Comparison of ENCODE assay signal across 1 cellular context in the genomic region with DNA sequence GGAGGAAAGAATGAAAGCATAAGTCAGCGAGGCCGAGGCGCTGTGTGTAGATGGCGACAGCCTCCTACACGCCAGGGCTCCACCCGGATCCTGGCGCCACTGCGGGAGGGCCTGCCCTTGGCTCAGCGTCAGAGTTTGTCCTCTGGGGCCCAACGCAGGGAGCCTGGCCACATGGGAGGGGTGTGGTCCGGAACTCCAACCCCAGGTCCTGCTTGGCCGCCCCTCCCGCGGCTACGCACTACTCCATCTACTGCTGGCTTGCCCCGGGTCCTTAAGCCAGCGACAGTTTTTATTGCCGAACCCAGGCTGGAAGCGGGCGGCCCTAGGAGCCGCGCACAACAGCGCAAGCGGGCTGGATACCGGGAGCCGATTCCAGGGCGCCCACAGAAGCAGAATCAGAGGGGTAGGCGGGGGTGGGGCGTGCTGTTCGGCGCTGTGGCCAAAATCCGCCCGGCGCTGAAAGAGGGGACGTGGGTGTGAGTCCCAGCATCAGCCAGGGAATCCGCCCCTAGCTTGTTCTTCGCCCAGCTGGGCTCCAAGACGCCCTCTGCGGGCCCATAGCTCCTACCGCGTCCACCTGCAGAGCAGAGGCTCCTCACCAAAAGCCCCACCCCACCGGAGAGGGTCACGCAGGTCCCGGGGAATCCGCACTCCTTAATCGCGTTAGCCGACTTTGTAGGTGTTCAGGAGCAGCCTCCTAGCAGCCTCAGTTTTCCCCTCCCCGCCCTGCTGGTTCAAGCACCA.
TF ChIP-seq lines count a peak whose summit lies in the region.

No MANE protein-coding gene starts in this region.

TF ChIP-seq in HepG2, 621 proteins besides CTCF, POLR2A, EP300 and RAD21 (continued from another document and continues in another):
- TF ChIP-seq, protein P1, sequence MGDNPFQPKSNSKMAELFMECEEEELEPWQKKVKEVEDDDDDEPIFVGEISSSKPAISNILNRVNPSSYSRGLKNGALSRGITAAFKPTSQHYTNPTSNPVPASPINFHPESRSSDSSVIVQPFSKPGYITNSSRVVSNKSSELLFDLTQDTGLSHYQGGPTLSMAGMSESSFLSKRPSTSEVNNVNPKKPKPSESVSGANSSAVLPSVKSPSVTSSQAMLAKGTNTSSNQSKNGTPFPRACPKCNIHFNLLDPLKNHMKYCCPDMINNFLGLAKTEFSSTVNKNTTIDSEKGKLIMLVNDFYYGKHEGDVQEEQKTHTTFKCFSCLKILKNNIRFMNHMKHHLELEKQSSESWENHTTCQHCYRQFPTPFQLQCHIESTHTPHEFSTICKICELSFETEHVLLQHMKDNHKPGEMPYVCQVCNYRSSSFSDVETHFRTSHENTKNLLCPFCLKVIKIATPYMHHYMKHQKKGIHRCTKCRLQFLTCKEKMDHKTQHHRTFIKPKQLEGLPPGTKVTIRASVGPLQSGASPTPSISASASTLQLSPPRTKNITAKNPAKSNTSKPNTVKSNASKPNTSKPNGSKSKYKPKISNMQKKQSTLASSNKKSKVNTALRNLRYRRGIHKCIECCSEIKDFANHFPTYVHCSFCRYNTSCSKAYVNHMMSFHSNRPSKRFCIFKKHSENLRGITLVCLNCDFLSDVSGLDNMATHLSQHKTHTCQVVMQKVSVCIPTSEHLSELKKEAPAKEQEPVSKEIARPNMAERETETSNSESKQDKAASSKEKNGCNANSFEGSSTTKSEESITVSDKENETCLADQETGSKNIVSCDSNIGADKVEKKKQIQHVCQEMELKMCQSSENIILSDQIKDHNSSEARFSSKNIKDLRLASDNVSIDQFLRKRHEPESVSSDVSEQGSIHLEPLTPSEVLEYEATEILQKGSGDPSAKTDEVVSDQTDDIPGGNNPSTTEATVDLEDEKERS (CRISPR knock-in tag; IDR thresholded peaks at IDR 0.05): peak; percentile 72; the same call in 1 of the 2 replicates
- TF ChIP-seq PHF8 (CRISPR knock-in tag; IDR thresholded peaks at IDR 0.05) (peak; percentile 28; the same call in 1 of the 2 replicates), KLF15 (CRISPR knock-in tag; IDR thresholded peaks at IDR 0.05; ENCODE audit: borderline replicate concordance) (peak; percentile 28; the same call in 1 of the 2 replicates), RORA (CRISPR knock-in tag; IDR thresholded peaks at IDR 0.05) (no peak), HDAC1 (CRISPR knock-in tag; IDR thresholded peaks at IDR 0.05) (peak; percentile 76), HNF4A (CRISPR knock-in tag; IDR thresholded peaks at IDR 0.05) (peak; percentile 56), POLR2AphosphoS5 (IDR thresholded peaks at IDR 0.05; ENCODE audit: low read depth, low read length) (peak; percentile 65), TAF1 (CRISPR knock-in tag; IDR thresholded peaks at IDR 0.05) (peak; percentile 60), DNMT1 (CRISPR knock-in tag; IDR thresholded peaks at IDR 0.05) (no peak), GPN1 (CRISPR knock-in tag; IDR thresholded peaks at IDR 0.05; ENCODE audit: borderline replicate concordance) (no peak), NKX3-1 (CRISPR knock-in tag; IDR thresholded peaks at IDR 0.05) (peak; percentile 17; the same call in 1 of the 2 replicates), CBX5 (CRISPR knock-in tag; IDR thresholded peaks at IDR 0.05; ENCODE audit: borderline replicate concordance) (peak; percentile 25; the same call in 1 of the 2 replicates), DR1 (CRISPR knock-in tag; IDR thresholded peaks at IDR 0.05) (0 out of 2 replicates have a peak, but pooled peaks have one; percentile 18), DMAP1 (CRISPR knock-in tag; IDR thresholded peaks at IDR 0.05) (peak; percentile 91), ZNF788 (CRISPR knock-in tag; IDR thresholded peaks at IDR 0.05; ENCODE audit: borderline replicate concordance) (peak; percentile 54; the same call in 1 of the 2 replicates), ZBTB38 (CRISPR knock-in tag; IDR thresholded peaks at IDR 0.05) (peak; percentile 67; the same call in 1 of the 2 replicates), TOE1 (CRISPR knock-in tag; IDR thresholded peaks at IDR 0.05) (no peak), MEIS2 (CRISPR knock-in tag; IDR thresholded peaks at IDR 0.05) (peak; percentile 9; the same call in 1 of the 2 replicates), ZNF430 (CRISPR knock-in tag; IDR thresholded peaks at IDR 0.05) (0 out of 2 replicates have a peak, but pooled peaks have one; percentile 13), ZNF354B (CRISPR knock-in tag; IDR thresholded peaks at IDR 0.05) (0 out of 2 replicates have a peak, but pooled peaks have one; percentile 12), ZNF382 (CRISPR knock-in tag; IDR thresholded peaks at IDR 0.05; ENCODE audit: borderline replicate concordance) (no peak), ZNF556 (CRISPR knock-in tag; IDR thresholded peaks at IDR 0.05; ENCODE audit: borderline replicate concordance) (no peak), MAF1 (CRISPR knock-in tag; IDR thresholded peaks at IDR 0.05; ENCODE audit: borderline replicate concordance) (0 out of 2 replicates have a peak, but pooled peaks have one; percentile 46), ZNF547 (CRISPR knock-in tag; IDR thresholded peaks at IDR 0.05) (peak; percentile 41; the same call in 1 of the 2 replicates), FIP1L1 (IDR thresholded peaks at IDR 0.05; ENCODE audit: borderline replicate concordance, insufficient read depth, low read depth, low read length) (no peak; the same call in 1 of the 2 replicates), ZNF557 (CRISPR knock-in tag; IDR thresholded peaks at IDR 0.05) (no peak), SIN3A (IDR thresholded peaks at IDR 0.05; ENCODE audit: borderline replicate concordance, low read depth, low read length) (peak; percentile 62; the same call in 1 of the 2 replicates), EHMT2 (IDR thresholded peaks at IDR 0.05; ENCODE audit: borderline replicate concordance, low read depth, low read length) (no peak), ZNF44 (CRISPR knock-in tag; IDR thresholded peaks at IDR 0.05) (no peak), KMT2B (CRISPR knock-in tag; IDR thresholded peaks at IDR 0.05) (peak; percentile 19; the same call in 1 of the 2 replicates)
- TF ChIP-seq, protein P2, sequence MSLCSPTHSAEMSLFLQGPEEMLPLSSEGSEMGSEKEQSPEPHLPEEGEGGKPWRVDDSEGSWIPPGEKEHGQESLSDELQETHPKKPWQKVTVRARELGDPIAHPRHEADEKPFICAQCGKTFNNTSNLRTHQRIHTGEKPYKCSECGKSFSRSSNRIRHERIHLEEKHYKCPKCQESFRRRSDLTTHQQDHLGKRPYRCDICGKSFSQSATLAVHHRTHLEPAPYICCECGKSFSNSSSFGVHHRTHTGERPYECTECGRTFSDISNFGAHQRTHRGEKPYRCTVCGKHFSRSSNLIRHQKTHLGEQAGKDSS (CRISPR knock-in tag; IDR thresholded peaks at IDR 0.05; ENCODE audit: borderline replicate concordance, low read depth): peak; percentile 62; the same call in 1 of the 2 replicates
- TF ChIP-seq, protein P3, sequence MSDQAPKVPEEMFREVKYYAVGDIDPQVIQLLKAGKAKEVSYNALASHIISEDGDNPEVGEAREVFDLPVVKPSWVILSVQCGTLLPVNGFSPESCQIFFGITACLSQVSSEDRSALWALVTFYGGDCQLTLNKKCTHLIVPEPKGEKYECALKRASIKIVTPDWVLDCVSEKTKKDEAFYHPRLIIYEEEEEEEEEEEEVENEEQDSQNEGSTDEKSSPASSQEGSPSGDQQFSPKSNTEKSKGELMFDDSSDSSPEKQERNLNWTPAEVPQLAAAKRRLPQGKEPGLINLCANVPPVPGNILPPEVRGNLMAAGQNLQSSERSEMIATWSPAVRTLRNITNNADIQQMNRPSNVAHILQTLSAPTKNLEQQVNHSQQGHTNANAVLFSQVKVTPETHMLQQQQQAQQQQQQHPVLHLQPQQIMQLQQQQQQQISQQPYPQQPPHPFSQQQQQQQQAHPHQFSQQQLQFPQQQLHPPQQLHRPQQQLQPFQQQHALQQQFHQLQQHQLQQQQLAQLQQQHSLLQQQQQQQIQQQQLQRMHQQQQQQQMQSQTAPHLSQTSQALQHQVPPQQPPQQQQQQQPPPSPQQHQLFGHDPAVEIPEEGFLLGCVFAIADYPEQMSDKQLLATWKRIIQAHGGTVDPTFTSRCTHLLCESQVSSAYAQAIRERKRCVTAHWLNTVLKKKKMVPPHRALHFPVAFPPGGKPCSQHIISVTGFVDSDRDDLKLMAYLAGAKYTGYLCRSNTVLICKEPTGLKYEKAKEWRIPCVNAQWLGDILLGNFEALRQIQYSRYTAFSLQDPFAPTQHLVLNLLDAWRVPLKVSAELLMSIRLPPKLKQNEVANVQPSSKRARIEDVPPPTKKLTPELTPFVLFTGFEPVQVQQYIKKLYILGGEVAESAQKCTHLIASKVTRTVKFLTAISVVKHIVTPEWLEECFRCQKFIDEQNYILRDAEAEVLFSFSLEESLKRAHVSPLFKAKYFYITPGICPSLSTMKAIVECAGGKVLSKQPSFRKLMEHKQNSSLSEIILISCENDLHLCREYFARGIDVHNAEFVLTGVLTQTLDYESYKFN (CRISPR knock-in tag; conservative IDR thresholded peaks at IDR 0.05): peak; percentile 88
- TF ChIP-seq, protein P4, sequence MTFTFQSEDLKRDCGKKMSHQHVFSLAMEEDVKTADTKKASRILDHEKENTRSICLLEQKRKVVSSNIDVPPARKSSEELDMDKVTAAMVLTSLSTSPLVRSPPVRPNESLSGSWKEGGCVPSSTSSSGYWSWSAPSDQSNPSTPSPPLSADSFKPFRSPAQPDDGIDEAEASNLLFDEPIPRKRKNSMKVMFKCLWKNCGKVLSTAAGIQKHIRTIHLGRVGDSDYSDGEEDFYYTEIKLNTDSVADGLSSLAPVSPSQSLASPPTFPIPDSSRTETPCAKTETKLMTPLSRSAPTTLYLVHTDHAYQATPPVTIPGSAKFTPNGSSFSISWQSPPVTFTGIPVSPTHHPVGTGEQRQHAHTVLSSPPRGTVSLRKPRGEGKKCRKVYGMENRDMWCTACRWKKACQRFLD (CRISPR knock-in tag; IDR thresholded peaks at IDR 0.05; ENCODE audit: borderline replicate concordance): 0 out of 2 replicates have a peak, but pooled peaks have one; percentile 3
- TF ChIP-seq, protein P5, sequence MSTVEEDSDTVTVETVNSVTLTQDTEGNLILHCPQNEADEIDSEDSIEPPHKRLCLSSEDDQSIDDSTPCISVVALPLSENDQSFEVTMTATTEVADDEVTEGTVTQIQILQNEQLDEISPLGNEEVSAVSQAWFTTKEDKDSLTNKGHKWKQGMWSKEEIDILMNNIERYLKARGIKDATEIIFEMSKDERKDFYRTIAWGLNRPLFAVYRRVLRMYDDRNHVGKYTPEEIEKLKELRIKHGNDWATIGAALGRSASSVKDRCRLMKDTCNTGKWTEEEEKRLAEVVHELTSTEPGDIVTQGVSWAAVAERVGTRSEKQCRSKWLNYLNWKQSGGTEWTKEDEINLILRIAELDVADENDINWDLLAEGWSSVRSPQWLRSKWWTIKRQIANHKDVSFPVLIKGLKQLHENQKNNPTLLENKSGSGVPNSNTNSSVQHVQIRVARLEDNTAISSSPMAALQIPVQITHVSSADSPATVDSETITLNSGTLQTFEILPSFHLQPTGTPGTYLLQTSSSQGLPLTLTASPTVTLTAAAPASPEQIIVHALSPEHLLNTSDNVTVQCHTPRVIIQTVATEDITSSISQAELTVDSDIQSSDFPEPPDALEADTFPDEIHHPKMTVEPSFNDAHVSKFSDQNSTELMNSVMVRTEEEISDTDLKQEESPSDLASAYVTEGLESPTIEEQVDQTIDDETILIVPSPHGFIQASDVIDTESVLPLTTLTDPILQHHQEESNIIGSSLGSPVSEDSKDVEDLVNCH (CRISPR knock-in tag; IDR thresholded peaks at IDR 0.05): no peak
- TF ChIP-seq, protein P6, sequence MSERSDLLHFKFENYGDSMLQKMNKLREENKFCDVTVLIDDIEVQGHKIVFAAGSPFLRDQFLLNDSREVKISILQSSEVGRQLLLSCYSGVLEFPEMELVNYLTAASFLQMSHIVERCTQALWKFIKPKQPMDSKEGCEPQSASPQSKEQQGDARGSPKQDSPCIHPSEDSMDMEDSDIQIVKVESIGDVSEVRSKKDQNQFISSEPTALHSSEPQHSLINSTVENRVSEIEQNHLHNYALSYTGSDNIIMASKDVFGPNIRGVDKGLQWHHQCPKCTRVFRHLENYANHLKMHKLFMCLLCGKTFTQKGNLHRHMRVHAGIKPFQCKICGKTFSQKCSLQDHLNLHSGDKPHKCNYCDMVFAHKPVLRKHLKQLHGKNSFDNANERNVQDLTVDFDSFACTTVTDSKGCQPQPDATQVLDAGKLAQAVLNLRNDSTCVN (CRISPR knock-in tag; IDR thresholded peaks at IDR 0.05; ENCODE audit: borderline replicate concordance): peak; percentile 49; the same call in 1 of the 2 replicates
- TF ChIP-seq, protein P7, sequence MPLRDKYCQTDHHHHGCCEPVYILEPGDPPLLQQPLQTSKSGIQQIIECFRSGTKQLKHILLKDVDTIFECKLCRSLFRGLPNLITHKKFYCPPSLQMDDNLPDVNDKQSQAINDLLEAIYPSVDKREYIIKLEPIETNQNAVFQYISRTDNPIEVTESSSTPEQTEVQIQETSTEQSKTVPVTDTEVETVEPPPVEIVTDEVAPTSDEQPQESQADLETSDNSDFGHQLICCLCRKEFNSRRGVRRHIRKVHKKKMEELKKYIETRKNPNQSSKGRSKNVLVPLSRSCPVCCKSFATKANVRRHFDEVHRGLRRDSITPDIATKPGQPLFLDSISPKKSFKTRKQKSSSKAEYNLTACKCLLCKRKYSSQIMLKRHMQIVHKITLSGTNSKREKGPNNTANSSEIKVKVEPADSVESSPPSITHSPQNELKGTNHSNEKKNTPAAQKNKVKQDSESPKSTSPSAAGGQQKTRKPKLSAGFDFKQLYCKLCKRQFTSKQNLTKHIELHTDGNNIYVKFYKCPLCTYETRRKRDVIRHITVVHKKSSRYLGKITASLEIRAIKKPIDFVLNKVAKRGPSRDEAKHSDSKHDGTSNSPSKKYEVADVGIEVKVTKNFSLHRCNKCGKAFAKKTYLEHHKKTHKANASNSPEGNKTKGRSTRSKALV (CRISPR knock-in tag; IDR thresholded peaks at IDR 0.05): peak; percentile 48
- TF ChIP-seq, protein P8, sequence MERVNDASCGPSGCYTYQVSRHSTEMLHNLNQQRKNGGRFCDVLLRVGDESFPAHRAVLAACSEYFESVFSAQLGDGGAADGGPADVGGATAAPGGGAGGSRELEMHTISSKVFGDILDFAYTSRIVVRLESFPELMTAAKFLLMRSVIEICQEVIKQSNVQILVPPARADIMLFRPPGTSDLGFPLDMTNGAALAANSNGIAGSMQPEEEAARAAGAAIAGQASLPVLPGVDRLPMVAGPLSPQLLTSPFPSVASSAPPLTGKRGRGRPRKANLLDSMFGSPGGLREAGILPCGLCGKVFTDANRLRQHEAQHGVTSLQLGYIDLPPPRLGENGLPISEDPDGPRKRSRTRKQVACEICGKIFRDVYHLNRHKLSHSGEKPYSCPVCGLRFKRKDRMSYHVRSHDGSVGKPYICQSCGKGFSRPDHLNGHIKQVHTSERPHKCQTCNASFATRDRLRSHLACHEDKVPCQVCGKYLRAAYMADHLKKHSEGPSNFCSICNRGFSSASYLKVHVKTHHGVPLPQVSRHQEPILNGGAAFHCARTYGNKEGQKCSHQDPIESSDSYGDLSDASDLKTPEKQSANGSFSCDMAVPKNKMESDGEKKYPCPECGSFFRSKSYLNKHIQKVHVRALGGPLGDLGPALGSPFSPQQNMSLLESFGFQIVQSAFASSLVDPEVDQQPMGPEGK (CRISPR knock-in tag; IDR thresholded peaks at IDR 0.05): peak; percentile 98
